1 cellular context compared by ENCODE assay signal in genomic region chr17:75031972-75032895, GRCh38.
A peak's percentile ranks its signal among the peaks of the same experiment; 100 is the strongest.
TF ChIP-seq lines count a peak whose summit lies in the region.

No MANE protein-coding gene starts in this region.

TF ChIP-seq in Ishikawa, 13 proteins besides CTCF, POLR2A, EP300 and RAD21 (continued from another document):
- TF ChIP-seq USF1 (IDR thresholded peaks at IDR 0.05): peak; percentile 27; the same call in 1 of the 2 replicates
- TF ChIP-seq TCF12 (IDR thresholded peaks at IDR 0.05; ENCODE audit: low read depth): no peak
TF ChIP-seq in Ishikawa: peak in this region for 3.
